Comparison of ENCODE assay signal across 7 cellular contexts in genomic region chr17:15552932-15553331, GRCh38. TPM values are rescaled to one million over a fixed set of nuclear protein-coding genes. Genes with fewer than 3 reads are reported as not detected.
DNase-seq lines count a peak whose midpoint lies in the region; ATAC-seq, FAIRE-seq and TF ChIP-seq lines count a peak whose summit lies in the region.
"Not testable (repeated sequence)": the region's sequence is repeated elsewhere in the genome, so short reads cannot be mapped to it uniquely, and the experiment has no call there.

No MANE protein-coding gene starts in this region.

- not testable (repeated sequence) for H3K4ac ChIP-seq in IMR-90 (ENCODE audit: low read depth, low read length)

- BruUV-seq in IMR-90 (replicated peaks; lab: Mats Ljungman, UMichigan); GM12878 (replicated peaks; lab: Mats Ljungman, UMichigan); endothelial cell of umbilical vein (replicated peaks; lab: Mats Ljungman, UMichigan): not testable (repeated sequence)

- FAIRE-seq in GM12891 (lab: Jason Lieb, UNC) (peak; percentile 58), endothelial cell of umbilical vein (lab: Jason Lieb, UNC) (peak; percentile 64)
- FAIRE-seq in GM12878 (lab: Jason Lieb, UNC), result not testable (repeated sequence)

- TF ChIP-seq CTCF in IMR-90 (conservative IDR thresholded peaks at IDR 0.05; ENCODE audit: low read depth, low read length); endothelial cell of umbilical vein (IDR thresholded peaks at IDR 0.05; ENCODE audit: extremely low read depth in 1 of 2, insufficient read depth in 1 of 2, low read depth in 1 of 2, low read length in 2 of 2); left lung (IDR thresholded peaks at IDR 0.05): not testable (repeated sequence)
- 0 out of 6 replicates have a peak, but pooled peaks of 1 of the 3 experiments have one; percentile 6 for TF ChIP-seq CTCF in GM12878 (IDR thresholded peaks at IDR 0.05 in 2 of 3, conservative IDR thresholded peaks at IDR 0.05 in 1 of 3; ENCODE audit: control insufficient read depth in 2 of 3, extremely low read depth in 1 of 3, insufficient read depth in 1 of 3, low read depth in 3 of 3, low read length in 3 of 3)
- peak; percentile 26 for TF ChIP-seq CTCF in osteocyte (IDR thresholded peaks at IDR 0.05)

- not testable (repeated sequence) for H4K20me1 ChIP-seq in IMR-90 (ENCODE audit: insufficient read depth, low read length); GM12878 (ENCODE audit: control insufficient read depth, insufficient read depth); endothelial cell of umbilical vein (replicated peaks; ENCODE audit: control insufficient read depth, extremely low read depth, insufficient read depth, low read length)

- not testable (repeated sequence) for H2BK120ac ChIP-seq in IMR-90 (ENCODE audit: low read depth, low read length)

- H3K4me2 ChIP-seq in IMR-90 (ENCODE audit: low read depth, low read length); GM12878 (ENCODE audit: control insufficient read depth, insufficient read depth); endothelial cell of umbilical vein (ENCODE audit: insufficient read depth, low read length): not testable (repeated sequence)

- not testable (repeated sequence) for TF ChIP-seq POLR2A in GM12891 (IDR thresholded peaks at IDR 0.05; ENCODE audit: low read depth, low read length); IMR-90 (IDR thresholded peaks at IDR 0.05; ENCODE audit: low read depth, low read length); GM12878 (IDR thresholded peaks at IDR 0.05; ENCODE audit: low read depth, low read length); endothelial cell of umbilical vein (IDR thresholded peaks at IDR 0.05; ENCODE audit: low read depth, low read length)

- H2BK20ac ChIP-seq in IMR-90 (ENCODE audit: low read depth, low read length), result not testable (repeated sequence)

- not testable (repeated sequence) for TF ChIP-seq RAD21 in IMR-90 (IDR thresholded peaks at IDR 0.05; ENCODE audit: low read length); GM12878 (IDR thresholded peaks at IDR 0.05; ENCODE audit: insufficient read depth, low read depth, low read length)

- not testable (repeated sequence) for H3K79me2 ChIP-seq in GM12878 (ENCODE audit: control insufficient read depth, insufficient read depth, low read length); endothelial cell of umbilical vein (ENCODE audit: control insufficient read depth, insufficient read depth, low read length)

- not testable (repeated sequence) for H3K27me3 Mint-ChIP-seq in T-helper 17 cell; osteocyte (ENCODE audit: unreplicated experiment)

- H3K56ac ChIP-seq in IMR-90 (ENCODE audit: extremely low read depth, insufficient read depth, low read length), result not testable (repeated sequence)

- no CpG with 5 or more reads among the region's 1 CpG for WGBS in IMR-90 (ENCODE audit: extremely low coverage in 2 of 2, insufficient read length in 1 of 2), 2 experiments
- no CpG with 5 or more reads among the region's 1 CpG for WGBS in GM12878 (ENCODE audit: insufficient coverage, insufficient replicate concordance, low lambda C conversion rate, missing lambda C conversion rate)

- not testable (repeated sequence) for H3K9me3 Mint-ChIP-seq in osteocyte (ENCODE audit: unreplicated experiment)

- H4K5ac ChIP-seq in IMR-90 (ENCODE audit: low read depth, low read length), result not testable (repeated sequence)

- H3K23ac ChIP-seq in IMR-90 (ENCODE audit: low read depth, low read length), result not testable (repeated sequence)

- H3K36me3 ChIP-seq in IMR-90 (ENCODE audit: control insufficient read depth, insufficient read depth, low read length); GM12878 (ENCODE audit: control insufficient read depth in 2 of 2, insufficient read depth in 2 of 2, low read length in 1 of 2); endothelial cell of umbilical vein (ENCODE audit: control insufficient read depth in 2 of 2, extremely low read depth in 1 of 2, insufficient read depth in 2 of 2, low read length in 2 of 2); left lung: not testable (repeated sequence)

- intact Hi-C loops in IMR-90 (cut with micrococcal nuclease); GM12878 (cut with micrococcal nuclease; ENCODE audit: unreplicated experiment); endothelial cell of umbilical vein (cut with micrococcal nuclease); left lung (cut with DNase I): not testable (repeated sequence)

- not testable (repeated sequence) for H2AK9ac ChIP-seq in IMR-90 (replicated peaks; ENCODE audit: low read depth, low read length, poor library complexity)

- H3K27me3 ChIP-seq in IMR-90 (ENCODE audit: control insufficient read depth, insufficient read depth, low read length); GM12878 (replicated peaks in 1 of 2; ENCODE audit: control insufficient read depth in 2 of 2, insufficient read depth in 2 of 2, low read length in 1 of 2); endothelial cell of umbilical vein (ENCODE audit: control insufficient read depth in 2 of 2, insufficient read depth in 2 of 2, low read length in 2 of 2); left lung: not testable (repeated sequence)

- in situ Hi-C loops in IMR-90 (cut with MboI; ENCODE audit: low sequenced_read_pairs), result not testable (repeated sequence)
- in situ Hi-C loops in GM12878 (cut with MboI), result loop anchor here (25.0 kb wide), 1 partner anchor 434 kb away; the partner anchor contains the start of genes TTC19 and ZSWIM7

- dilution Hi-C loops in IMR-90 (cut with HindIII; ENCODE audit: low sequenced_read_pairs, unreplicated experiment); endothelial cell of umbilical vein (cut with MboI; ENCODE audit: extremely low pct_ligation_motif_present, low sequenced_read_pairs): not testable (repeated sequence)

- not testable (repeated sequence) for H3K4me1 ChIP-seq in IMR-90 (ENCODE audit: control insufficient read depth, insufficient read depth, low read length); GM12878 (ENCODE audit: control insufficient read depth, insufficient read depth, low read length); endothelial cell of umbilical vein (ENCODE audit: control insufficient read depth, extremely low read depth, insufficient read depth, low read length); left lung

- H2AFZ ChIP-seq in IMR-90 (replicated peaks; ENCODE audit: low read length, poor library complexity); GM12878 (ENCODE audit: control insufficient read depth, low read depth, low read length); endothelial cell of umbilical vein (ENCODE audit: low read depth, low read length): not testable (repeated sequence)

- not testable (repeated sequence) for H3K79me1 ChIP-seq in IMR-90 (ENCODE audit: low read depth in 1 of 2, low read length in 2 of 2)

- not testable (repeated sequence) for H3K27ac ChIP-seq in IMR-90 (ENCODE audit: insufficient read depth, low read length); GM12878 (ENCODE audit: control insufficient read depth, insufficient read depth); endothelial cell of umbilical vein (ENCODE audit: insufficient read depth, low read depth, low read length); left lung

- not testable (repeated sequence) for TF ChIP-seq EP300 in GM12878 (IDR thresholded peaks at IDR 0.05; ENCODE audit: borderline replicate concordance in 1 of 2, control insufficient read depth in 1 of 2, low read depth in 2 of 2, low read length in 2 of 2)

- POLR2A ChIA-PET in IMR-90 (lab: Charles Lee; ENCODE audit: unreplicated experiment); GM12878 (lab: Charles Lee); endothelial cell of umbilical vein (lab: Charles Lee): not testable (repeated sequence)

- CTCF ChIA-PET in IMR-90 (lab: Yijun Ruan, JAX); GM12878 (lab: Yijun Ruan, JAX); endothelial cell of umbilical vein (lab: Charles Lee): not testable (repeated sequence)

- H2AK5ac ChIP-seq in IMR-90 (ENCODE audit: low read depth, low read length), result not testable (repeated sequence)

- H3K9ac ChIP-seq in IMR-90 (ENCODE audit: low read depth, low read length); GM12878 (ENCODE audit: control insufficient read depth, insufficient read depth, low read length); endothelial cell of umbilical vein (replicated peaks; ENCODE audit: extremely low read depth, insufficient read depth, low read length): not testable (repeated sequence)

- not testable (repeated sequence) for H3K9me3 ChIP-seq in IMR-90 (ENCODE audit: control insufficient read depth, insufficient read depth, low read length); T-helper 17 cell (ENCODE audit: control insufficient read depth, low read length, poor library complexity, severe bottlenecking); GM12878 (replicated peaks; ENCODE audit: control insufficient read depth, insufficient read depth, low read length); endothelial cell of umbilical vein (replicated peaks; ENCODE audit: control insufficient read depth, insufficient read depth, low read length); left lung

- not testable (repeated sequence) for H3K27ac Mint-ChIP-seq in T-helper 17 cell; osteocyte (ENCODE audit: unreplicated experiment)

- H3K4me3 Mint-ChIP-seq in T-helper 17 cell; osteocyte (ENCODE audit: unreplicated experiment): not testable (repeated sequence)

- H3K4me1 Mint-ChIP-seq in T-helper 17 cell, result peaks cover 19% of the 10 kb centered on the region
- H3K4me1 Mint-ChIP-seq in osteocyte (ENCODE audit: unreplicated experiment), result peaks cover 15% of the 10 kb centered on the region

- H3K14ac ChIP-seq in IMR-90 (replicated peaks; ENCODE audit: low read depth, low read length), result not testable (repeated sequence)

- not testable (repeated sequence) for H4K91ac ChIP-seq in IMR-90 (ENCODE audit: insufficient read depth, low read depth, low read length)

- H3K4me3 ChIP-seq in IMR-90 (ENCODE audit: insufficient read depth, low read depth, low read length); GM12878; endothelial cell of umbilical vein (replicated peaks in 1 of 3; ENCODE audit: insufficient read depth in 1 of 3, low read depth in 1 of 3, low read length in 3 of 3); left lung: not testable (repeated sequence)

- not testable (repeated sequence) for H2BK15ac ChIP-seq in IMR-90 (ENCODE audit: low read depth, low read length)

- ATAC-seq in IMR-90 (ENCODE audit: low read depth) (peak; percentile 17; the same call in 1 of the 2 replicates), T-helper 17 cell (peak; percentile 54), GM12878 (peak; percentile 66), left lung (peak; percentile 41)

- not testable (repeated sequence) for DNase-seq in GM12891 (ENCODE audit: insufficient read length, low spot score); IMR-90; T-helper 17 cell; GM12878 (ENCODE audit: low read depth, low spot score); endothelial cell of umbilical vein (ENCODE audit: low read depth, low spot score); left lung; osteocyte (ENCODE audit: extremely low spot score, unreplicated experiment)

- H4K8ac ChIP-seq in IMR-90 (ENCODE audit: low read depth in 2 of 2, low read length in 2 of 2), result not testable (repeated sequence)

- H3K9me1 ChIP-seq in IMR-90 (ENCODE audit: insufficient read depth, low read length); endothelial cell of umbilical vein (replicated peaks; ENCODE audit: control insufficient read depth, extremely low read depth, insufficient read depth, low read length): not testable (repeated sequence)

- not testable (repeated sequence) for H3K36me3 Mint-ChIP-seq in T-helper 17 cell (ENCODE audit: low read depth); osteocyte (ENCODE audit: unreplicated experiment)

- not testable (repeated sequence) for H3K18ac ChIP-seq in IMR-90 (ENCODE audit: low read depth, low read length)

- RAD21 ChIA-PET in GM12878 (lab: Charles Lee; ENCODE audit: unreplicated experiment), result not testable (repeated sequence)

- SMC1A ChIA-PET in GM12878 (lab: Charles Lee; ENCODE audit: uncharacterized antibody, unreplicated experiment), result not testable (repeated sequence)

- not testable (repeated sequence) for H2BK5ac ChIP-seq in IMR-90 (ENCODE audit: low read depth, low read length, poor library complexity, severe bottlenecking)

RNA-seq across cellular contexts. Expression of gene TVP23C, which starts 10.4 kb away (rescaled TPM):
- 2.2 TPM for polyA plus RNA-seq in GM12891 (2012; ENCODE audit: low read depth, missing spikeins)
- total RNA-seq in IMR-90 (2012; rRNA removed), result 12.0 and 22.5 TPM in 2 replicates
- 3.6 and 7.5 TPM in 2 replicates for polyA plus RNA-seq in IMR-90 (2012; rRNA removed)
- 0.84 and 1.8 TPM in 2 replicates for polyA plus RNA-seq in IMR-90 (2012; cell fraction: cytosol; rRNA removed)
- 9.5 and 19.7 TPM in 2 replicates for polyA plus RNA-seq in IMR-90 (2012; cell fraction: nucleus; rRNA removed; ENCODE audit: low replicate concordance)
- 10 to 100 TPM; 18.2 to 21.8 TPM for total RNA-seq in T-helper 17 cell
- 0.34 and 0.54 TPM in 2 replicates for total RNA-seq in GM12878 (2013; cell fraction: nucleolus; rRNA removed)
- 3.5 and 4.1 TPM in 2 replicates for total RNA-seq in GM12878 (2014; rRNA removed)
- 4.8 and 6.1 TPM in 2 replicates for total RNA-seq in GM12878 (2014; rRNA removed; fragmentation: Illumina TruSeq; extraction: Trizol)
- total RNA-seq in GM12878 (2021), result 1.9 and 3.8 TPM in 2 replicates
- polyA plus RNA-seq in GM12878 (2011; ENCODE audit: low read depth), result 7.6 TPM
- 0.42 and 1.5 TPM in 2 replicates for polyA plus RNA-seq in GM12878 (2011; rRNA removed)
- polyA plus RNA-seq in GM12878 (2011; cell fraction: cytosol; rRNA removed), result 0.08 and 0.15 TPM in 2 replicates
- polyA plus RNA-seq in GM12878 (2011; cell fraction: nucleus; rRNA removed), result 0.04 and 0.07 TPM in 2 replicates
- polyA plus RNA-seq in GM12878 (2012), result 4.7 and 6.8 TPM in 2 replicates
- 1.4 and 1.8 TPM in 2 replicates for polyA plus RNA-seq in GM12878 (2014; fragmentation: Illumina TruSeq; extraction: Trizol)
- 1 to 10 TPM; 1.8 TPM for polyA plus RNA-seq in GM12878 (2014; fragmentation: Nextera tagmentation; extraction: Ambion mirVana)
- polyA plus RNA-seq in GM12878 (2014; rRNA removed), result 2.4 and 2.7 TPM in 2 replicates
- 1 to 10 TPM; 3.1 to 5.0 TPM for polyA plus RNA-seq in GM12878 (2016; fragmentation: Nextera tagmentation; extraction: Ambion mirVana)
- 1.1 and 3.3 TPM in 2 replicates for polyA minus RNA-seq in GM12878 (2011; rRNA and poly(A)+ RNA removed)
- 2.4 TPM in 1 of 2 replicates, not detected in the other for polyA minus RNA-seq in GM12878 (2011; cell fraction: cytosol; rRNA and poly(A)+ RNA removed)
- 0.19 and 0.24 TPM in 2 replicates for polyA minus RNA-seq in GM12878 (2011; cell fraction: nucleus; rRNA and poly(A)+ RNA removed)
- total RNA-seq in endothelial cell of umbilical vein, result 28.7 and 36.3 TPM in 2 replicates
- 5.2 and 6.4 TPM in 2 replicates for polyA plus RNA-seq in endothelial cell of umbilical vein
- 3.5 and 3.9 TPM in 2 replicates for polyA plus RNA-seq in endothelial cell of umbilical vein (2011; cell fraction: cytosol; rRNA removed)
- 28.5 and 36.0 TPM in 2 replicates for polyA plus RNA-seq in endothelial cell of umbilical vein (2011; cell fraction: nucleus; rRNA removed)
- 5.4 and 11.6 TPM in 2 replicates for polyA plus RNA-seq in endothelial cell of umbilical vein (2012)
- 47.5 and 64.3 TPM in 2 replicates for polyA minus RNA-seq in endothelial cell of umbilical vein
- 14.1 TPM for polyA minus RNA-seq in endothelial cell of umbilical vein (2011; cell fraction: cytosol; rRNA and poly(A)+ RNA removed)
- polyA minus RNA-seq in endothelial cell of umbilical vein (2011; cell fraction: nucleus; rRNA and poly(A)+ RNA removed), result 101 and 113 TPM in 2 replicates
- 10 to 100 TPM in 1 of 2 donors, 1 to 10 TPM in 1; 8.3 to 12.1 TPM for total RNA-seq in left lung
- total RNA-seq in osteocyte, result 22.1 and 26.4 TPM in 2 replicates
